1 cellular context compared by ENCODE assay signal in genomic region chr7:91299952-91300775, GRCh38.
TF ChIP-seq lines count a peak whose summit lies in the region.

No MANE protein-coding gene starts in this region.

TF ChIP-seq in GM12878, 131 proteins besides CTCF, POLR2A, EP300 and RAD21:
- TF ChIP-seq, protein P1, sequence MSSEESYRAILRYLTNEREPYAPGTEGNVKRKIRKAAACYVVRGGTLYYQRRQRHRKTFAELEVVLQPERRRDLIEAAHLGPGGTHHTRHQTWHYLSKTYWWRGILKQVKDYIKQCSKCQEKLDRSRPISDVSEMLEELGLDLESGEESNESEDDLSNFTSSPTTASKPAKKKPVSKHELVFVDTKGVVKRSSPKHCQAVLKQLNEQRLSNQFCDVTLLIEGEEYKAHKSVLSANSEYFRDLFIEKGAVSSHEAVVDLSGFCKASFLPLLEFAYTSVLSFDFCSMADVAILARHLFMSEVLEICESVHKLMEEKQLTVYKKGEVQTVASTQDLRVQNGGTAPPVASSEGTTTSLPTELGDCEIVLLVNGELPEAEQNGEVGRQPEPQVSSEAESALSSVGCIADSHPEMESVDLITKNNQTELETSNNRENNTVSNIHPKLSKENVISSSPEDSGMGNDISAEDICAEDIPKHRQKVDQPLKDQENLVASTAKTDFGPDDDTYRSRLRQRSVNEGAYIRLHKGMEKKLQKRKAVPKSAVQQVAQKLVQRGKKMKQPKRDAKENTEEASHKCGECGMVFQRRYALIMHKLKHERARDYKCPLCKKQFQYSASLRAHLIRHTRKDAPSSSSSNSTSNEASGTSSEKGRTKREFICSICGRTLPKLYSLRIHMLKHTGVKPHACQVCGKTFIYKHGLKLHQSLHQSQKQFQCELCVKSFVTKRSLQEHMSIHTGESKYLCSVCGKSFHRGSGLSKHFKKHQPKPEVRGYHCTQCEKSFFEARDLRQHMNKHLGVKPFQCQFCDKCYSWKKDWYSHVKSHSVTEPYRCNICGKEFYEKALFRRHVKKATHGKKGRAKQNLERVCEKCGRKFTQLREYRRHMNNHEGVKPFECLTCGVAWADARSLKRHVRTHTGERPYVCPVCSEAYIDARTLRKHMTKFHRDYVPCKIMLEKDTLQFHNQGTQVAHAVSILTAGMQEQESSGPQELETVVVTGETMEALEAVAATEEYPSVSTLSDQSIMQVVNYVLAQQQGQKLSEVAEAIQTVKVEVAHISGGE (CRISPR knock-in tag; IDR thresholded peaks at IDR 0.05) = no peak
- TF ChIP-seq ZBTB40 (IDR thresholded peaks at IDR 0.05; ENCODE audit: borderline replicate concordance) = no peak
- TF ChIP-seq IKZF2 (IDR thresholded peaks at IDR 0.05) = no peak
TF ChIP-seq in GM12878: peak in this region for 0.
